In genomic region chr11:86671386-86672006, GRCh38 we compare ENCODE assay signal across 8 cellular contexts. TPM values are rescaled to one million over a fixed set of nuclear protein-coding genes. Genes with fewer than 3 reads are reported as not detected.
DNase-seq lines count a peak whose midpoint lies in the region; ATAC-seq, FAIRE-seq and TF ChIP-seq lines count a peak whose summit lies in the region.

No MANE protein-coding gene starts in this region.

- no peaks in the 10 kb centered on the region for H3K9me1 ChIP-seq in keratinocyte (ENCODE audit: control insufficient read depth, extremely low read depth, insufficient read depth, low read length)

- H3K4me1 ChIP-seq in keratinocyte (ENCODE audit: control insufficient read depth, extremely low read depth, insufficient read depth, low read length) (peaks cover 13% of the 10 kb centered on the region), smooth muscle cell (ENCODE audit: low read depth) (peaks cover 38% of the 10 kb centered on the region)

- H3F3A ChIP-seq in smooth muscle cell (ENCODE audit: low read depth), result no peaks in the 10 kb centered on the region

- H3K9ac ChIP-seq in keratinocyte (ENCODE audit: control insufficient read depth, extremely low read depth, insufficient read depth, low read length) (peak overlapping the region; percentile 67), smooth muscle cell (ENCODE audit: low read depth) (peak overlapping the region; percentile 46)

- H3K27ac ChIP-seq in keratinocyte (ENCODE audit: control insufficient read depth, insufficient read depth, low read length), result peak overlapping the region; percentile 34
- H3K27ac ChIP-seq in smooth muscle cell (ENCODE audit: low read depth), result no peak overlapping the region

- ATAC-seq in GM18868 (IDR thresholded peaks at IDR 0.05; ENCODE audit: unreplicated experiment), result peak; percentile 19
- ATAC-seq in GM19328 (IDR thresholded peaks at IDR 0.05; ENCODE audit: unreplicated experiment), result no peak

- 8% methylated on average over 29 of the region's 36 CpGs for WGBS in smooth muscle cell (ENCODE audit: low lambda C conversion rate)

- H3K4me2 ChIP-seq in keratinocyte (ENCODE audit: control insufficient read depth, extremely low read depth, insufficient read depth, low read depth, low read length), result peak overlapping the region; percentile 93
- peak overlapping the region; percentile 88 for H3K4me2 ChIP-seq in smooth muscle cell

- H3K4me3 ChIP-seq in bronchial epithelial cell (ENCODE audit: low read depth, low read length), result peak overlapping the region; percentile 59
- H3K4me3 ChIP-seq in keratinocyte (ENCODE audit: control insufficient read depth in 2 of 3, extremely low read depth in 1 of 3, insufficient read depth in 2 of 3, low read depth in 1 of 3, low read length in 3 of 3), result peak overlapping the region; percentile 36 to 66 (median 56)
- peak overlapping the region; percentile 83 for H3K4me3 ChIP-seq in smooth muscle cell

- H2AFZ ChIP-seq in keratinocyte (ENCODE audit: control insufficient read depth, low read length) (peak overlapping the region; percentile 65), smooth muscle cell (ENCODE audit: low read depth) (peak overlapping the region; percentile 92)

- H4K20me1 ChIP-seq in keratinocyte (ENCODE audit: control insufficient read depth, extremely low read depth, insufficient read depth, low read length), result no peaks in the 10 kb centered on the region
- H4K20me1 ChIP-seq in smooth muscle cell (ENCODE audit: low read depth), result no peaks in the 10 kb centered on the region

- H3K36me3 ChIP-seq in bronchial epithelial cell (ENCODE audit: control insufficient read depth, insufficient read depth, low read length) (no peaks in the 10 kb centered on the region), keratinocyte (ENCODE audit: control insufficient read depth in 2 of 2, extremely low read depth in 1 of 2, insufficient read depth in 2 of 2, low read length in 2 of 2) (no peaks in the 10 kb centered on the region), smooth muscle cell (ENCODE audit: low read depth) (no peaks in the 10 kb centered on the region)

- no peaks in the 10 kb centered on the region for H3K79me2 ChIP-seq in keratinocyte (ENCODE audit: control insufficient read depth, insufficient read depth, low read length)
- H3K79me2 ChIP-seq in smooth muscle cell (ENCODE audit: low read depth), result no peaks in the 10 kb centered on the region

- DNase-seq in AG08396 (ENCODE audit: low spot score) (peak; percentile 51), NCI-H460 (ENCODE audit: extremely low read depth, low read depth) (peak; percentile 21), bronchial epithelial cell (ENCODE audit: low read depth) (no peak), keratinocyte (ENCODE audit: low read depth, low spot score) (no peak), smooth muscle cell (lab: John Stamatoyannopoulos, UW; ENCODE audit: unreplicated experiment) (no peak), GM19240 (ENCODE audit: insufficient read length, low spot score) (no peak)

- FAIRE-seq in bronchial epithelial cell (lab: Jason Lieb, UNC), result no peak
- no peak for FAIRE-seq in keratinocyte (lab: Jason Lieb, UNC)

- H3K27me3 ChIP-seq in bronchial epithelial cell (ENCODE audit: control insufficient read depth, insufficient read depth, low read length) (no peaks in the 10 kb centered on the region), keratinocyte (ENCODE audit: control insufficient read depth, extremely low read depth, insufficient read depth, low read length) (no peaks in the 10 kb centered on the region), smooth muscle cell (ENCODE audit: low read depth) (no peaks in the 10 kb centered on the region)

- H3K9me3 ChIP-seq in keratinocyte (ENCODE audit: control insufficient read depth, low read depth, low read length) (no peaks in the 10 kb centered on the region), smooth muscle cell (replicated peaks; ENCODE audit: low read depth) (no peaks in the 10 kb centered on the region)

- TF ChIP-seq CTCF in bronchial epithelial cell (IDR thresholded peaks at IDR 0.05; ENCODE audit: insufficient read depth, low read length, severe bottlenecking) (no peak), keratinocyte (optimal IDR thresholded peaks at IDR 0.05 in 1 of 3, IDR thresholded peaks at IDR 0.05 in 1 of 3, conservative IDR thresholded peaks at IDR 0.05 in 1 of 3; ENCODE audit: extremely low read depth in 1 of 3, insufficient read depth in 2 of 3, low read length in 3 of 3) (no peak), smooth muscle cell (IDR thresholded peaks at IDR 0.05; ENCODE audit: borderline replicate concordance, insufficient read depth, poor library complexity, severe bottlenecking) (no peak)

- dilution Hi-C loops in keratinocyte (cut with MboI; ENCODE audit: extremely low pct_ligation_motif_present, low sequenced_read_pairs), result no loop called here

RNA-seq across cellular contexts. Expression of gene ME3, which starts 0.9 kb away (rescaled TPM):
- total RNA-seq in NCI-H460 (2014; rRNA removed; shearing (Covaris generic)), result 13.0 and 26.7 TPM in 2 replicates
- 18.3 and 34.6 TPM in 2 replicates for polyA plus RNA-seq in NCI-H460 (2014; cell fraction: nucleus; rRNA removed)
- total RNA-seq in bronchial epithelial cell (8.8 and 10.3 TPM in 2 replicates), smooth muscle cell (8.4 and 9.3 TPM in 2 replicates)
- polyA plus RNA-seq in keratinocyte (1.0 to 1.6 TPM (median 1.1 TPM) in 3 replicates), smooth muscle cell (4.2 and 9.7 TPM in 2 replicates)
- polyA plus RNA-seq in keratinocyte (2011; ENCODE audit: low read depth), result 0.39 TPM
- 0.52 and 1.6 TPM in 2 replicates for polyA plus RNA-seq in keratinocyte (2011; cell fraction: cytosol; rRNA removed)
- polyA plus RNA-seq in keratinocyte (2011; cell fraction: nucleus; rRNA removed), result 2.4 and 2.5 TPM in 2 replicates
- 0.85 and 1.3 TPM in 2 replicates for polyA plus RNA-seq in keratinocyte (2012; ENCODE audit: low replicate concordance)
- 1.6 to 7.9 TPM (median 4.8 TPM) in 3 replicates for polyA minus RNA-seq in keratinocyte
- 1.2 TPM for polyA minus RNA-seq in keratinocyte (2011; cell fraction: cytosol; rRNA and poly(A)+ RNA removed)
- 2.8 and 4.0 TPM in 2 replicates for polyA minus RNA-seq in keratinocyte (2011; cell fraction: nucleus; rRNA and poly(A)+ RNA removed)

Comparison
In these comparisons a context has a peak if more than half of its experiments do, and no peak if none do; other contexts are left out.
1. DNase-seq: peak in AG08396 (single experiment) and NCI-H460 (single experiment); none in bronchial epithelial cell (single experiment), keratinocyte (single experiment), smooth muscle cell (single experiment) and GM19240 (single experiment).
2. Peak in every context shown above with its lines, with median percentiles within 50 percentile points of each other: H3K4me3 ChIP-seq.